ENCODE assay signal across 1 cellular context in the genomic region with DNA sequence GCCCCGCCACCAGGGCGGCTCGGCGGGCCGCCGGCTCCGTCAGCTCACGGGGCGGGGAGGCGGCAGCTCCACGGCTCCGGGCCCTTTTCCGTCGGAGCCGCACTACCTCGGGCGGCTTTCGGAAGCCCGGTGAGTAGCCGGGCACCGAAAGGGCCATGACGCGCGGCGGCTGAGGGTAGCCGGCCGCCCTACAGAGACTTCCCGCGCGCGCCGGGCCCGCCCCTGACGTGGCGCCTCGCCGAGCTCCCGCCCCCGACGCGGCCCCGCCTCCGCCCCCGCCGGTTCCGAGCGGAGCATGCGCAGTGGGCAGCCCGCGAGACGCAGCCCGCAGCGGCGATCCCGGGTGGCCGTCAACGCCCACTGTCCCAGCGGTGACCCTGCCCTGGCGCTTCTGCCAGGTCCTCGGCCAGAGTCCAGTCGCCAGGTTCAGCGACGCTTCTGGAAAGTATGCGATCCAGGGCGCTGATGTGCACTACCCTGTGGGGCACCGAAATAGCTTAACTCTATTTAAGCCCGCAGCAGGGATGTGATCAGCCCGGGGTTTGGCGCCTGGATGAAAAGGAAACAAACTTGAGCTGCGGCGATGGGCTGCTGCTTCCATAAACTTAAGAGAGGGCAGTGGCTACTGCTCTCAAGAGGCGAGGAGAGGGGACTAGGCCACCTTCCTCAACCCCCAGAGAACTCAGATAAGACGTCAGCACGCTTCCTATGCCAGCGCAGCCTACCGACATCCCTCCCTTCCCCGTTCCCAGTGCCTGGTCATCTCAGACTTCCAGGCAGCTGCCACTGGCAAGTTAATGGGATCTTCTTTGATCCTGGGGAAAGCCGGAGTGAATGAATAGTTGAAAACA.
TF ChIP-seq lines count a peak whose summit lies in the region.

A gene with protein sequence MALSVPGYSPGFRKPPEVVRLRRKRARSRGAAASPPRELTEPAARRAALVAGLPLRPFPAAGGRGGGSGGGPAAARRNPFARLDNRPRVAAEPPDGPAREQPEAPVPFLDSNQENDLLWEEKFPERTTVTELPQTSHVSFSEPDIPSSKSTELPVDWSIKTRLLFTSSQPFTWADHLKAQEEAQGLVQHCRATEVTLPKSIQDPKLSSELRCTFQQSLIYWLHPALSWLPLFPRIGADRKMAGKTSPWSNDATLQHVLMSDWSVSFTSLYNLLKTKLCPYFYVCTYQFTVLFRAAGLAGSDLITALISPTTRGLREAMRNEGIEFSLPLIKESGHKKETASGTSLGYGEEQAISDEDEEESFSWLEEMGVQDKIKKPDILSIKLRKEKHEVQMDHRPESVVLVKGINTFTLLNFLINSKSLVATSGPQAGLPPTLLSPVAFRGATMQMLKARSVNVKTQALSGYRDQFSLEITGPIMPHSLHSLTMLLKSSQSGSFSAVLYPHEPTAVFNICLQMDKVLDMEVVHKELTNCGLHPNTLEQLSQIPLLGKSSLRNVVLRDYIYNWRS (minus strand): TSS at position 200 of the 851 bp plus-strand sequence. CDS start 43 bp downstream, at position 157.

TF ChIP-seq in GM23338, 12 proteins besides CTCF, POLR2A, EP300 and RAD21 (continued from another document):
- no peak for TF ChIP-seq EZH2 (IDR thresholded peaks at IDR 0.05; ENCODE audit: low read depth, unreplicated experiment)
- TF ChIP-seq JUNB (IDR thresholded peaks at IDR 0.05; ENCODE audit: unreplicated experiment) = no peak
- peak; percentile 74 for TF ChIP-seq CREB1 (CRISPR knock-in tag; IDR thresholded peaks at IDR 0.05; ENCODE audit: low read depth)
- peak; percentile 80 for TF ChIP-seq POLR2AphosphoS5 (IDR thresholded peaks at IDR 0.05; ENCODE audit: low read depth)
- no peak for TF ChIP-seq STAT1 (IDR thresholded peaks at IDR 0.05; ENCODE audit: unreplicated experiment)
- no peak for TF ChIP-seq ZNF331 (CRISPR knock-in tag; IDR thresholded peaks at IDR 0.05; ENCODE audit: low read depth)
- TF ChIP-seq, protein P1, sequence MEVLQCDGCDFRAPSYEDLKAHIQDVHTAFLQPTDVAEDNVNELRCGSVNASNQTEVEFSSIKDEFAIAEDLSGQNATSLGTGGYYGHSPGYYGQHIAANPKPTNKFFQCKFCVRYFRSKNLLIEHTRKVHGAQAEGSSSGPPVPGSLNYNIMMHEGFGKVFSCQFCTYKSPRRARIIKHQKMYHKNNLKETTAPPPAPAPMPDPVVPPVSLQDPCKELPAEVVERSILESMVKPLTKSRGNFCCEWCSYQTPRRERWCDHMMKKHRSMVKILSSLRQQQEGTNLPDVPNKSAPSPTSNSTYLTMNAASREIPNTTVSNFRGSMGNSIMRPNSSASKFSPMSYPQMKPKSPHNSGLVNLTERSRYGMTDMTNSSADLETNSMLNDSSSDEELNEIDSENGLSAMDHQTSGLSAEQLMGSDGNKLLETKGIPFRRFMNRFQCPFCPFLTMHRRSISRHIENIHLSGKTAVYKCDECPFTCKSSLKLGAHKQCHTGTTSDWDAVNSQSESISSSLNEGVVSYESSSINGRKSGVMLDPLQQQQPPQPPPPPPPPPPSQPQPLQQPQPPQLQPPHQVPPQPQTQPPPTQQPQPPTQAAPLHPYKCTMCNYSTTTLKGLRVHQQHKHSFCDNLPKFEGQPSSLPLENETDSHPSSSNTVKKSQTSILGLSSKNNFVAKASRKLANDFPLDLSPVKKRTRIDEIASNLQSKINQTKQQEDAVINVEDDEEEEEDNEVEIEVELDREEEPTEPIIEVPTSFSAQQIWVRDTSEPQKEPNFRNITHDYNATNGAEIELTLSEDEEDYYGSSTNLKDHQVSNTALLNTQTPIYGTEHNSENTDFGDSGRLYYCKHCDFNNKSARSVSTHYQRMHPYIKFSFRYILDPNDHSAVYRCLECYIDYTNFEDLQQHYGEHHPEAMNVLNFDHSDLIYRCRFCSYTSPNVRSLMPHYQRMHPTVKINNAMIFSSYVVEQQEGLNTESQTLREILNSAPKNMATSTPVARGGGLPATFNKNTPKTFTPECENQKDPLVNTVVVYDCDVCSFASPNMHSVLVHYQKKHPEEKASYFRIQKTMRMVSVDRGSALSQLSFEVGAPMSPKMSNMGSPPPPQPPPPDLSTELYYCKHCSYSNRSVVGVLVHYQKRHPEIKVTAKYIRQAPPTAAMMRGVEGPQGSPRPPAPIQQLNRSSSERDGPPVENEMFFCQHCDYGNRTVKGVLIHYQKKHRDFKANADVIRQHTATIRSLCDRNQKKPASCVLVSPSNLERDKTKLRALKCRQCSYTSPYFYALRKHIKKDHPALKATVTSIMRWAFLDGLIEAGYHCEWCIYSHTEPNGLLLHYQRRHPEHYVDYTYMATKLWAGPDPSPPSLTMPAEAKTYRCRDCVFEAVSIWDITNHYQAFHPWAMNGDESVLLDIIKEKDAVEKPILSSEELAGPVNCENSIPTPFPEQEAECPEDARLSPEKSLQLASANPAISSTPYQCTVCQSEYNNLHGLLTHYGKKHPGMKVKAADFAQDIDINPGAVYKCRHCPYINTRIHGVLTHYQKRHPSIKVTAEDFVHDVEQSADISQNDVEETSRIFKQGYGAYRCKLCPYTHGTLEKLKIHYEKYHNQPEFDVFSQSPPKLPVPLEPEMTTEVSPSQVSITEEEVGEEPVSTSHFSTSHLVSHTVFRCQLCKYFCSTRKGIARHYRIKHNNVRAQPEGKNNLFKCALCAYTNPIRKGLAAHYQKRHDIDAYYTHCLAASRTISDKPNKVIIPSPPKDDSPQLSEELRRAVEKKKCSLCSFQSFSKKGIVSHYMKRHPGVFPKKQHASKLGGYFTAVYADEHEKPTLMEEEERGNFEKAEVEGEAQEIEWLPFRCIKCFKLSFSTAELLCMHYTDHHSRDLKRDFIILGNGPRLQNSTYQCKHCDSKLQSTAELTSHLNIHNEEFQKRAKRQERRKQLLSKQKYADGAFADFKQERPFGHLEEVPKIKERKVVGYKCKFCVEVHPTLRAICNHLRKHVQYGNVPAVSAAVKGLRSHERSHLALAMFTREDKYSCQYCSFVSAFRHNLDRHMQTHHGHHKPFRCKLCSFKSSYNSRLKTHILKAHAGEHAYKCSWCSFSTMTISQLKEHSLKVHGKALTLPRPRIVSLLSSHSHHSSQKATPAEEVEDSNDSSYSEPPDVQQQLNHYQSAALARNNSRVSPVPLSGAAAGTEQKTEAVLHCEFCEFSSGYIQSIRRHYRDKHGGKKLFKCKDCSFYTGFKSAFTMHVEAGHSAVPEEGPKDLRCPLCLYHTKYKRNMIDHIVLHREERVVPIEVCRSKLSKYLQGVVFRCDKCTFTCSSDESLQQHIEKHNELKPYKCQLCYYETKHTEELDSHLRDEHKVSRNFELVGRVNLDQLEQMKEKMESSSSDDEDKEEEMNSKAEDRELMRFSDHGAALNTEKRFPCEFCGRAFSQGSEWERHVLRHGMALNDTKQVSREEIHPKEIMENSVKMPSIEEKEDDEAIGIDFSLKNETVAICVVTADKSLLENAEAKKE (CRISPR knock-in tag; IDR thresholded peaks at IDR 0.05) = no peak
- TF ChIP-seq EZH2phosphoT487 (IDR thresholded peaks at IDR 0.05; ENCODE audit: unreplicated experiment) = no peak
